ENCODE assay signal across 11 cellular contexts in the genomic region with DNA sequence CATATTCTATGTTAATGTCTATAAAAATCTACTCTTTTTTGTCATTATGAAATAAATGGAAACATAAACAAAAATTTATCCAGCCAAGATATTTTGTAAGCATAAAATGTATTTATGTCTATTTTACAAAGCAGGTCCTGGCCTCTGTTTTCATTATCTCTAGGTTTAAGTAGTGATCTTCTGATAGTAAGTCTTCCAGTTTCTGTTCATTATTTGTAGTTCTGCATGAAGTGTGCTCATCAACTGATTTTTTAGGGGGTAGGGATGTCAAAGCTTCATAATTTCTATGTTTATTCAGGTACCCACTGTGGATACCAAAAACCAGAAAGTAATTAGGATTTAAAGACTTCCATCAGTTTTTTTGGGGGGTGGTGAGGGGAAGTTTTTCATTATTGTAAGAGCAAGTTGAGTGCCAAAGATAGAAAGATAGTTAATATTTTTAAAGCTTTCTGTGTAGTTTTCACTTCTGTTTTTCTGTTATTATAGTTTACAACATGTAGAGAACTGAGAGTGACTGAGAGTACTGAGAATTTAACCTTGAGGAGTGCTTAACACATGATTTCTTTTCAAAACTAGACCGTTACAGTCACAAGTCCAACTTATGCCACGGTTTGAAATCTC. TPM values are rescaled to one million over a fixed set of nuclear protein-coding genes. Genes with fewer than 3 reads are reported as not detected.
DNase-seq lines count a peak whose midpoint lies in the region; ATAC-seq, FAIRE-seq and TF ChIP-seq lines count a peak whose summit lies in the region.
"Had no signal": no experiment of that assay in that cellular context is flagged by ENCODE, and none has a peak within 500 bp of the region (broad histone marks: within the 10 kb centered on the region; RNA-seq: fewer than 3 reads in every experiment).

No MANE protein-coding gene starts in this region.

- POLR2A ChIA-PET in GM12878 (lab: Charles Lee) = interaction anchor here (0.6 to 1.0 kb wide), 4 partner anchors 27 to 54 kb away, joined by 3 to 5 read pairs (median 3); no protein-coding TSS in a partner anchor
- POLR2A ChIA-PET in activated CD4-positive, alpha-beta T cell treated with anti-CD3 and anti-CD28 coated beads for 36 hours (lab: Charles Lee) = no interaction called here

- peak overlapping the region; percentile 40; the same call in 1 of the 2 replicates for H3K27ac ChIP-seq in GM12878 (ENCODE audit: control insufficient read depth, insufficient read depth)
- H3K27ac ChIP-seq: neutrophil had no signal

- no peaks in the 10 kb centered on the region for H3K4me1 ChIP-seq in GM12878 (ENCODE audit: control insufficient read depth, insufficient read depth, low read length)

- no peaks in the 10 kb centered on the region for H3K36me3 Mint-ChIP-seq in activated CD4-positive, alpha-beta T cell treated with anti-CD3 and anti-CD28 coated beads for 36 hours (ENCODE audit: low read depth)

- no peak for TF ChIP-seq CTCF in GM12878 (IDR thresholded peaks at IDR 0.05 in 2 of 3, conservative IDR thresholded peaks at IDR 0.05 in 1 of 3; ENCODE audit: control insufficient read depth in 2 of 3, extremely low read depth in 1 of 3, insufficient read depth in 1 of 3, low read depth in 3 of 3, low read length in 3 of 3)

- WGBS in GM12878 (ENCODE audit: insufficient coverage, insufficient replicate concordance, low lambda C conversion rate, missing lambda C conversion rate) = 7% methylated on average over 2 of the region's 2 CpGs

- BruUV-seq in GM12878 (replicated peaks; lab: Mats Ljungman, UMichigan) = no TSS peak

- H3K9ac ChIP-seq in GM12878 (ENCODE audit: control insufficient read depth, insufficient read depth, low read length) = no peak overlapping the region

- ATAC-seq in GM19035 (IDR thresholded peaks at IDR 0.05; ENCODE audit: unreplicated experiment) (peak; percentile 86), GM21723 (IDR thresholded peaks at IDR 0.05; ENCODE audit: unreplicated experiment) (peak; percentile 92), HG03159 (IDR thresholded peaks at IDR 0.05; ENCODE audit: unreplicated experiment) (peak; percentile 96), GM12878 (peak; percentile 96)
- no peak for ATAC-seq in activated CD4-positive, alpha-beta T cell treated with anti-CD3 and anti-CD28 coated beads for 36 hours

- 0 out of 2 replicates have a peak overlapping the region, but pooled peaks have one; percentile 4 for H3K4me2 ChIP-seq in GM12878 (ENCODE audit: control insufficient read depth, insufficient read depth)

- TF ChIP-seq POLR2A in GM12878 (IDR thresholded peaks at IDR 0.05; ENCODE audit: low read depth, low read length) = no peak

- peak; percentile 81 for FAIRE-seq in GM12878 (lab: Jason Lieb, UNC)

- RAD21 ChIA-PET in GM12878 (lab: Charles Lee; ENCODE audit: unreplicated experiment) = interaction anchor here (0.9 to 2.8 kb wide), 10 partner anchors 10 to 221 kb away, joined by 3 to 20 read pairs (median 4); no protein-coding TSS in a partner anchor

- intact Hi-C loops in GM12878 (cut with micrococcal nuclease; ENCODE audit: unreplicated experiment) = no loop called here
- intact Hi-C loops in activated CD4-positive, alpha-beta T cell treated with anti-CD3 and anti-CD28 coated beads for 36 hours (cut with DNase I, micrococcal nuclease) = no loop called here

- H3K27me3 ChIP-seq in GM12878 (replicated peaks in 1 of 2; ENCODE audit: control insufficient read depth in 2 of 2, insufficient read depth in 2 of 2, low read length in 1 of 2) = no peaks in the 10 kb centered on the region
- H3K27me3 ChIP-seq: neutrophil had no signal

- H3K9me3 ChIP-seq in GM12878 (replicated peaks; ENCODE audit: control insufficient read depth, insufficient read depth, low read length) = no peaks in the 10 kb centered on the region
- H3K9me3 ChIP-seq: neutrophil had no signal

- no peaks in the 10 kb centered on the region for H4K20me1 ChIP-seq in GM12878 (ENCODE audit: control insufficient read depth, insufficient read depth)

- CTCF ChIA-PET in GM12878 (lab: Yijun Ruan, JAX) = interaction anchor here (1.0 to 1.9 kb wide), 4 partner anchors 10 to 251 kb away, joined by 3 to 5 read pairs (median 3); no protein-coding TSS in a partner anchor
- CTCF ChIA-PET in activated CD4-positive, alpha-beta T cell treated with anti-CD3 and anti-CD28 coated beads for 36 hours (lab: Charles Lee) = no interaction called here

- H3K27me3 Mint-ChIP-seq in activated CD4-positive, alpha-beta T cell treated with anti-CD3 and anti-CD28 coated beads for 36 hours = no peaks in the 10 kb centered on the region

- no peaks in the 10 kb centered on the region for H3K36me3 ChIP-seq in GM12878 (ENCODE audit: control insufficient read depth in 2 of 2, insufficient read depth in 2 of 2, low read length in 1 of 2)
- H3K36me3 ChIP-seq: neutrophil had no signal

- H2AFZ ChIP-seq in GM12878 (ENCODE audit: control insufficient read depth, low read depth, low read length) = peak overlapping the region; percentile 32; the same call in 1 of the 2 replicates

- peak; percentile 12 to 64; a peak in 2 of 4 replicates for TF ChIP-seq EP300 in GM12878 (IDR thresholded peaks at IDR 0.05; ENCODE audit: borderline replicate concordance in 1 of 2, control insufficient read depth in 1 of 2, low read depth in 2 of 2, low read length in 2 of 2)

- peak; percentile 51 for DNase-seq in GM12878 (ENCODE audit: low read depth, low spot score)
- no peak for DNase-seq in DMS53 treated with DMSO at 0.1 percent for 48 hours (lab: John Stamatoyannopoulos, UW; ENCODE audit: unreplicated experiment)
- DNase-seq in activated CD4-positive, alpha-beta T cell treated with anti-CD3 and anti-CD28 coated beads for 36 hours = no peak
- DNase-seq in NCI-H2196 (lab: John Stamatoyannopoulos, UW; ENCODE audit: unreplicated experiment) = no peak
- DNase-seq: Calu3, NCI-H2029 had no signal

- H3K4me1 Mint-ChIP-seq in activated CD4-positive, alpha-beta T cell treated with anti-CD3 and anti-CD28 coated beads for 36 hours = no peaks in the 10 kb centered on the region

- H3K4me3 ChIP-seq in GM12878 = 0 out of 2 replicates have a peak overlapping the region, but pooled peaks have one; percentile 43
- H3K4me3 ChIP-seq: lung had no signal

- SMC1A ChIA-PET in GM12878 (lab: Charles Lee; ENCODE audit: uncharacterized antibody, unreplicated experiment) = interaction anchor here (1.0 to 4.4 kb wide), 14 partner anchors 12 to 200 kb away, joined by 3 to 33 read pairs (median 4); a partner anchor contains a TSS

- H3K9me3 Mint-ChIP-seq in activated CD4-positive, alpha-beta T cell treated with anti-CD3 and anti-CD28 coated beads for 36 hours (ENCODE audit: low read depth) = peaks cover 3% of the 10 kb centered on the region

- no peaks in the 10 kb centered on the region for H3K79me2 ChIP-seq in GM12878 (ENCODE audit: control insufficient read depth, insufficient read depth, low read length)

- no peak overlapping the region for H3K27ac Mint-ChIP-seq in activated CD4-positive, alpha-beta T cell treated with anti-CD3 and anti-CD28 coated beads for 36 hours

- in situ Hi-C loops in GM12878 (cut with MboI) = loop anchor here (25.0 kb wide), 1 partner anchor 1874 kb away; a partner anchor contains a TSS

- no peak for TF ChIP-seq RAD21 in GM12878 (IDR thresholded peaks at IDR 0.05; ENCODE audit: insufficient read depth, low read depth, low read length)

- no peak overlapping the region for H3K4me3 Mint-ChIP-seq in activated CD4-positive, alpha-beta T cell treated with anti-CD3 and anti-CD28 coated beads for 36 hours

TF ChIP-seq in GM12878, 131 proteins besides CTCF, POLR2A, EP300 and RAD21 (continues in another document):
- TF ChIP-seq CHD2 (IDR thresholded peaks at IDR 0.05; ENCODE audit: borderline replicate concordance, low read depth, low read length) (0 out of 2 replicates have a peak, but pooled peaks have one; percentile 17), ZSCAN29 (IDR thresholded peaks at IDR 0.05) (no peak)

RNA-seq across cellular contexts. Expression of a gene that starts 30.6 kb away (rescaled TPM):
- total RNA-seq in GM12878 (2013; cell fraction: nucleolus; rRNA removed) = 5.5 and 5.7 TPM in 2 replicates
- total RNA-seq in GM12878 (2014; rRNA removed) = 1.4 and 1.8 TPM in 2 replicates
- 2.1 and 2.6 TPM in 2 replicates for total RNA-seq in GM12878 (2014; rRNA removed; fragmentation: Illumina TruSeq; extraction: Trizol)
- total RNA-seq in GM12878 (2021) = 1.6 and 2.0 TPM in 2 replicates
- 0.31 TPM for polyA plus RNA-seq in GM12878 (2011; ENCODE audit: low read depth)
- 13.5 and 18.5 TPM in 2 replicates for polyA plus RNA-seq in GM12878 (2011; rRNA removed)
- 6.7 and 11.1 TPM in 2 replicates for polyA plus RNA-seq in GM12878 (2011; cell fraction: cytosol; rRNA removed)
- 11.7 and 16.3 TPM in 2 replicates for polyA plus RNA-seq in GM12878 (2011; cell fraction: nucleus; rRNA removed)
- polyA plus RNA-seq in GM12878 (2012) = 0.96 and 1.7 TPM in 2 replicates
- polyA plus RNA-seq in GM12878 (2014; fragmentation: Illumina TruSeq; extraction: Trizol) = 2.4 and 3.9 TPM in 2 replicates
- polyA plus RNA-seq in GM12878 (2014; fragmentation: Nextera tagmentation; extraction: Ambion mirVana) = 1 to 10 TPM; 1.8 to 2.0 TPM
- 1.5 and 2.9 TPM in 2 replicates for polyA plus RNA-seq in GM12878 (2014; rRNA removed)
- polyA plus RNA-seq in GM12878 (2016; fragmentation: Nextera tagmentation; extraction: Ambion mirVana) = 1 to 10 TPM; 1.6 to 1.7 TPM
- polyA minus RNA-seq in GM12878 (2011; rRNA and poly(A)+ RNA removed) = 19.8 and 29.1 TPM in 2 replicates
- polyA minus RNA-seq in GM12878 (2011; cell fraction: cytosol; rRNA and poly(A)+ RNA removed) = 4.4 and 8.0 TPM in 2 replicates
- polyA minus RNA-seq in GM12878 (2011; cell fraction: nucleus; rRNA and poly(A)+ RNA removed) = 26.6 and 32.1 TPM in 2 replicates
- total RNA-seq in activated CD4-positive, alpha-beta T cell treated with anti-CD3 and anti-CD28 coated beads for 36 hours = not detected
- total RNA-seq: Calu3 had no signal
